Comparison of ENCODE assay signal across 17 cellular contexts in the genomic region with DNA sequence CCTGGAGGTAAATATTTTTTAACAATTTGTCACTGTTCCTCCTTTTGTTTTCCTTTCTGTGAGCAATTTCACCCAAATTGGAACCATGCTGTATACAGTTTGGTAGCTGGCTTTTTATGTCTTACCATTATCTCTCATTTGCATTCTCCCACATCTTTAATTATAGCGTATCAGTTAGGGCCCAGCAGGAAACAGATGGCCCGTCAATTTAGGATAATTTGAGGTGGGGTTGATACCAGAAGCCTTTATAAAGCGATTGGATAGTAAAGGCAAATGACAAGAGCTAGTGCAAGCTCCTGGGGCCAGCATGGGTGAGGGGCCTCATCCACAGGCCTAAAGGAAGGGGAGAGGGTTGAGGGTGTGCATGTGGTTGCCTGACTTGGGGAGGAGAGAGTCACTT. TPM values are rescaled to one million over a fixed set of nuclear protein-coding genes. Genes with fewer than 3 reads are reported as not detected.
"Had no signal": no experiment of that assay in that cellular context is flagged by ENCODE, and none has a peak within 500 bp of the region (broad histone marks: within the 10 kb centered on the region; RNA-seq: fewer than 3 reads in every experiment).

No MANE protein-coding gene starts in this region.

- H3K36me3 ChIP-seq: breast epithelium, esophagus squamous epithelium, thyroid gland had no signal

- H3K4me3 ChIP-seq: breast epithelium, dorsolateral prefrontal cortex, esophagus squamous epithelium, lung, thyroid gland had no signal

- H3K4me1 ChIP-seq: breast epithelium had no signal

- H3K27ac ChIP-seq: breast epithelium, dorsolateral prefrontal cortex, esophagus squamous epithelium, thyroid gland, VCaP had no signal

- H3K27me3 ChIP-seq: thyroid gland had no signal

- DNase-seq: activated CD4-positive, alpha-beta T cell treated with anti-CD3 and anti-CD28 coated beads for 4 hours; activated CD8-positive, alpha-beta memory T cell treated with anti-CD3 and anti-CD28 coated beads, Interleukin-2, amount 50 U/mL, for 48 hours; activated CD8-positive, alpha-beta T cell treated with anti-CD3 and anti-CD28 coated beads, Interleukin-2, amount 10 ng/mL, durations not matched to agents 7 days and 5 days; activated naive CD8-positive, alpha-beta T cell treated with anti-CD3 and anti-CD28 coated beads, Interleukin-2, amount 10 ng/mL, durations not matched to agents 7 days and 5 days; aorta; dorsolateral prefrontal cortex; esophagus squamous epithelium; foreskin fibroblast; head of caudate nucleus; left colon; naive thymus-derived CD4-positive, alpha-beta T cell; right cardiac atrium; small intestine; thyroid gland had no signal

RNA-seq across cellular contexts. Expression of a gene that starts 3.8 kb away (rescaled TPM):
- polyA plus RNA-seq: aorta; lung; naive thymus-derived CD4-positive, alpha-beta T cell; right cardiac atrium; small intestine had no signal

RNA-seq across cellular contexts. Expression of a gene that starts 7.7 kb away (rescaled TPM):
- polyA plus RNA-seq: aorta; lung; naive thymus-derived CD4-positive, alpha-beta T cell; right cardiac atrium; small intestine had no signal

RNA-seq across cellular contexts. Expression of a gene that starts 15.7 kb away (rescaled TPM):
- polyA plus RNA-seq: aorta; lung; naive thymus-derived CD4-positive, alpha-beta T cell; right cardiac atrium; small intestine had no signal

RNA-seq across cellular contexts. Expression of a gene that starts 43.7 kb away (rescaled TPM):
- polyA plus RNA-seq: aorta; naive thymus-derived CD4-positive, alpha-beta T cell; right cardiac atrium; small intestine had no signal

RNA-seq across cellular contexts. Expression of a gene that starts 48.4 kb away (rescaled TPM):
- polyA plus RNA-seq: naive thymus-derived CD4-positive, alpha-beta T cell; right cardiac atrium had no signal
